15 cellular contexts compared by ENCODE assay signal in the genomic region with DNA sequence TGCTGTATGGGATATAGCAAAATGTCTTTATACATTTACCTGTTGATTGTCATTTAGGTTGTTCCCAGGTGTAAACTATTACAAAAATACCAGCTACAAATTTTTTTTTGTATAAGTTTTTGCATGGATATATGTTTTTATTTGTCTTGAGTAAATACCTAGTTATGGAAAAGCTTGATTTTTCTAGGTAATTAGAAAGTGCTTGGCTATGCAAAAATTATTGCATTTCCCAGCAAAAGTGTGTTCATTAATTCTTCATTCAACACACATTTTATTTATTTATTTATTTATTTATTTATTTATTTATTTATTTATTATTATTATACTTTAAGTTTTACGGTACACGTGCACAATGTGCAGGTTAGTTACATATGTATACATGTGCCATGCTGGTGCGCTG.
"Had no signal": no experiment of that assay in that cellular context is flagged by ENCODE, and none has a peak within 500 bp of the region (broad histone marks: within the 10 kb centered on the region; RNA-seq: fewer than 3 reads in every experiment).

No MANE protein-coding gene starts in this region.

- H3K9ac ChIP-seq: SK-N-SH had no signal

- H3K36me3 ChIP-seq: MG63, Peyer's patch, SJSA1 had no signal

- H3K4me2 ChIP-seq: SK-N-SH had no signal

- H3K4me3 ChIP-seq: MG63, Peyer's patch, SJSA1 had no signal

- H3K27ac ChIP-seq: Peyer's patch, SJSA1 had no signal

- H3K4me1 ChIP-seq: Peyer's patch, SJSA1 had no signal

- H3K9me3 ChIP-seq: MG63, Peyer's patch, SJSA1, SK-N-SH had no signal

- ATAC-seq: PC-3 had no signal

- H3K27me3 ChIP-seq: MG63, Peyer's patch, SJSA1 had no signal

- H3K9me2 ChIP-seq: SK-N-SH had no signal

- DNase-seq: Kasumi-1, MG63, NCI-H1048, NCI-H1417 treated with DMSO at 0.1 percent for 48 hours, NCI-H1436 treated with DMSO at 0.1 percent for 48 hours, NCI-H187 treated with DMSO at 0.1 percent for 48 hours, NCI-H2227 treated with DMSO at 0.1 percent for 48 hours, NCI-H524 treated with DMSO at 0.1 percent for 48 hours, OCI-M1, Peyer's patch, Right ventricle myocardium superior, RPMI8226 had no signal
